Comparison of ENCODE assay signal across 11 cellular contexts in the genomic region with DNA sequence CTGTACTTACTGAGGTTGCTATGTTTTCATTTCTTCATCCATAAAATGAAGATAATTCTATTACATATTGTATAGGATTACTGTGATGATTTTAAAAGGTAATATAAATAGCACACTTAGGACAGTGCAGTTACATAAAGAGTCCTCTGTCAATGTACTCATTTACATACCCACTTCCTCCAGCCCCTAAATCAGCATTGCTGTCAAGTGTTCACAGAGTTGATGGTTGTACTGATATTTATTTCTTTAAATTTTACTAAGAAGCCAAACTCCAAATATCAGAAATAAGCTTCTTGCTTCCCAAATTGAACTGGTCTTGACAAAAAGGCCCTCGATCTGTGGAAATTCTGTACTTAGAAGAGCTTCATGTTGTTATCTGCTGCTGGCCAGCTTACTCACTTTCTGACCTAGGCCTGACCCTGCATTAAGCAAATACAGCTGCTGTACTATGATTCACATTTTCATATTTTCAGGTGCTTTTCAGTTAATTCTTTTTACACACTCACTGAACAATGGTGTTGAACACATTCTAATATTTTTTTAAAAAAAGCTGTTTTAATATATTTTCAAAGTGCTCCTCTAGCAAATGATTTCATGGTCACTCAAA.
DNase-seq lines count a peak whose midpoint lies in the region; ATAC-seq lines count a peak whose summit lies in the region.
"Had no signal": no experiment of that assay in that cellular context is flagged by ENCODE, and none has a peak within 500 bp of the region (broad histone marks: within the 10 kb centered on the region; RNA-seq: fewer than 3 reads in every experiment).

No MANE protein-coding gene starts in this region.

- intact Hi-C loops in head of caudate nucleus (cut with DNase I), result no loop called here

- in situ Hi-C loops in ACHN (cut with HindIII; ENCODE audit: low pct_ligation_motif_present, low pct_unique_long_range_greater_than_20kb, low sequenced_read_pairs), result no loop called here

- DNase-seq in DMS53 treated with DMSO at 0.1 percent for 48 hours (lab: John Stamatoyannopoulos, UW; ENCODE audit: unreplicated experiment), result peak; percentile 74
- DNase-seq in HT1080 (ENCODE audit: low read depth), result peak; percentile 32
- peak; percentile 64 for DNase-seq in dermis blood vessel endothelial cell
- DNase-seq in stimulated activated CD4-positive, alpha-beta T cell treated with anti-CD3 and anti-CD28 coated beads, Interleukin-4, amount 100 ng/mL, for 4 hours, result no peak
- DNase-seq in head of caudate nucleus, result no peak
- no peak for DNase-seq in ACHN
- DNase-seq: NCI-H1436 treated with DMSO at 0.1 percent for 48 hours, T1000 had no signal

- ATAC-seq in GM21447 (IDR thresholded peaks at IDR 0.05; ENCODE audit: unreplicated experiment) (peak; percentile 62), HG03457 (IDR thresholded peaks at IDR 0.05; ENCODE audit: unreplicated experiment) (no peak)
- ATAC-seq: activated naive CD4-positive, alpha-beta T cell treated with anti-CD3 and anti-CD28 coated beads, Interleukin-2, amount 50 U/mL, for 72 hours had no signal

Comparison
In these comparisons a context has a peak if more than half of its experiments do, and no peak if none do; other contexts are left out.
1. DNase-seq: peak in DMS53 treated with DMSO at 0.1 percent for 48 hours (single experiment), HT1080 (single experiment) and dermis blood vessel endothelial cell (single experiment); none in stimulated activated CD4-positive, alpha-beta T cell treated with anti-CD3 and anti-CD28 coated beads, Interleukin-4, amount 100 ng/mL, for 4 hours (0 of 2), head of caudate nucleus (0 of 42) and ACHN (single experiment).